In the genomic region with DNA sequence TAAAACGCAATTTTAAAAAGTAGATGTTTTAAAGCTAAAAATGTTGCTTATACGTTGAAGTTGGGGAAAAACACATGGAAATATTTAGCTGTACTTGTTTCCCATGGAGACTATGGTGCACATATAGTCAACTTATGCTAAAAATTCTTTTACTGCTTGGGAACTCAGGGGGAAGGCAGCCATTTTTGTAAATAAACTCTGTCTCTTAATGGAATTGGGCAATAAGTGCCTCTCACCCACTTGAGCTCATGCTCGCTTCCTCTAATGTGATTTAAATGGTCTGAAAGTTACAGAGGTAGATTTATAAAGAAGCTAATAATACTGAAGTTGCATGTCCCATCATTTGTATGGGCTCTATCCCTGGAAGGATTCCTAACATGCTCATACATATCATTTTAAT, we compare ENCODE assay signal across 20 cellular contexts.
"Had no signal": no experiment of that assay in that cellular context is flagged by ENCODE, and none has a peak within 500 bp of the region (broad histone marks: within the 10 kb centered on the region; RNA-seq: fewer than 3 reads in every experiment).

No MANE protein-coding gene starts in this region.

- H3K36me3 ChIP-seq: gastroesophageal sphincter, heart right ventricle, right lobe of liver had no signal

- H3K27me3 ChIP-seq: gastroesophageal sphincter, heart right ventricle, right lobe of liver had no signal

- ATAC-seq: activated CD8-positive, alpha-beta memory T cell treated with anti-CD3 and anti-CD28 coated beads, Interleukin-2, amount 10 ng/mL, durations not matched to agents 7 days and 5 days; activated T-helper 17 cell treated with anti-CD3 and anti-CD28 coated beads, Interleukin-2, amount 50 U/mL, for 72 hours; gastroesophageal sphincter; heart right ventricle; natural killer cell treated with Interleukin-12 subunit alpha and Interleukin-12 subunit beta and Interleukin-15 and Interleukin-18, amount 100 ng/mL, for 72 hours; stimulated activated naive CD8-positive, alpha-beta T cell treated with anti-CD3 and anti-CD28 coated beads, Interleukin-15, amount 100 ng/mL, for 72 hours had no signal

- H3K4me3 ChIP-seq: gastroesophageal sphincter, heart right ventricle, right lobe of liver had no signal

- FAIRE-seq: small intestine had no signal

- H3K4me1 ChIP-seq: gastroesophageal sphincter, parathyroid adenoma had no signal

- H3K9ac ChIP-seq: parathyroid adenoma had no signal

- DNase-seq: activated B cell treated with CpG ODN at 0.5 μM for 24 hours; activated CD4-positive, alpha-beta memory T cell treated with anti-CD3 and anti-CD28 coated beads for 36 hours; activated CD4-positive, alpha-beta T cell treated with anti-CD3 and anti-CD28 coated beads for 4 hours; activated CD8-positive, alpha-beta memory T cell treated with anti-CD3 and anti-CD28 coated beads, Interleukin-2, amount 10 ng/mL, durations not matched to agents 7 days and 5 days; activated naive CD4-positive, alpha-beta T cell; activated naive CD8-positive, alpha-beta T cell treated with anti-CD3 and anti-CD28 coated beads for 36 hours; amniotic stem cell; effector CD4-positive, alpha-beta T cell; heart right ventricle; immature natural killer cell; kidney glomerular epithelial cell; right lobe of liver; small intestine; stimulated activated CD4-positive, alpha-beta T cell treated with anti-CD3 and anti-CD28 coated beads, Interleukin-4, amount 100 ng/mL, for 1 hour; stimulated activated naive CD8-positive, alpha-beta T cell treated with anti-CD3 and anti-CD28 coated beads, Interleukin-15, amount 100 ng/mL, for 72 hours; trophoblast cell had no signal

- H3K9me3 ChIP-seq: gastroesophageal sphincter, heart right ventricle, right lobe of liver had no signal

- H3K27ac ChIP-seq: gastroesophageal sphincter, heart right ventricle, parathyroid adenoma had no signal

- H2AFZ ChIP-seq: parathyroid adenoma had no signal

- H3K79me2 ChIP-seq: parathyroid adenoma had no signal
